In the genomic region with DNA sequence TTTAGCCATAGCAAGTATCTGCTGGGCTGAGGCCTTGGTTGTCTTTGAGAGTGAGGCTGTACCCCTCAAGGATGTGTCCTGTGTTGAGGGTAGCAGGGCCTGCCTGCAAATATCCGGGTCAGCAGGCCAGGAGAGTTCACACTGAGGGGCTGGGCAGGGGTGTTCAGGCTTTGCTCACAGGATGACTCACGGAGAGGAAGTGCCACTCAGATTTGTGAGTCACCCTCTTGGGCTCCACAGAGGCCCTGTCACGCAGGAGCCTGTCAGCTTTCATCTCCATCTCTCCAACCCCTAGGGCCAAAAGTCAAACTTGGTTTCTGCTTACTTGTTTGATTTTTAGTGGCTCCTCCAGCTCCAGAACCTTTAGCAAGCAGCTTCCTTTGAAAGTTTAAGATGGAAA, we compare ENCODE assay signal across 2 cellular contexts.
TF ChIP-seq lines count a peak whose summit lies in the region.

No MANE protein-coding gene starts in this region.

TF ChIP-seq in SK-N-SH treated with all-trans-retinoic acid at 6 μM for 48 hours, 23 proteins besides CTCF, POLR2A, EP300 and RAD21 (continued from another document):
- TF ChIP-seq, protein P1, sequence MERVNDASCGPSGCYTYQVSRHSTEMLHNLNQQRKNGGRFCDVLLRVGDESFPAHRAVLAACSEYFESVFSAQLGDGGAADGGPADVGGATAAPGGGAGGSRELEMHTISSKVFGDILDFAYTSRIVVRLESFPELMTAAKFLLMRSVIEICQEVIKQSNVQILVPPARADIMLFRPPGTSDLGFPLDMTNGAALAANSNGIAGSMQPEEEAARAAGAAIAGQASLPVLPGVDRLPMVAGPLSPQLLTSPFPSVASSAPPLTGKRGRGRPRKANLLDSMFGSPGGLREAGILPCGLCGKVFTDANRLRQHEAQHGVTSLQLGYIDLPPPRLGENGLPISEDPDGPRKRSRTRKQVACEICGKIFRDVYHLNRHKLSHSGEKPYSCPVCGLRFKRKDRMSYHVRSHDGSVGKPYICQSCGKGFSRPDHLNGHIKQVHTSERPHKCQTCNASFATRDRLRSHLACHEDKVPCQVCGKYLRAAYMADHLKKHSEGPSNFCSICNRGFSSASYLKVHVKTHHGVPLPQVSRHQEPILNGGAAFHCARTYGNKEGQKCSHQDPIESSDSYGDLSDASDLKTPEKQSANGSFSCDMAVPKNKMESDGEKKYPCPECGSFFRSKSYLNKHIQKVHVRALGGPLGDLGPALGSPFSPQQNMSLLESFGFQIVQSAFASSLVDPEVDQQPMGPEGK (CRISPR knock-in tag; IDR thresholded peaks at IDR 0.05; ENCODE audit: borderline replicate concordance) = peak; percentile 30; the same call in 1 of the 2 replicates
TF ChIP-seq in SK-N-SH treated with all-trans-retinoic acid at 6 μM for 48 hours: peak in this region for 3.

TF ChIP-seq in GM12878, 131 proteins besides CTCF, POLR2A, EP300 and RAD21 (continued from another document and continues in another):
- TF ChIP-seq, protein P2, sequence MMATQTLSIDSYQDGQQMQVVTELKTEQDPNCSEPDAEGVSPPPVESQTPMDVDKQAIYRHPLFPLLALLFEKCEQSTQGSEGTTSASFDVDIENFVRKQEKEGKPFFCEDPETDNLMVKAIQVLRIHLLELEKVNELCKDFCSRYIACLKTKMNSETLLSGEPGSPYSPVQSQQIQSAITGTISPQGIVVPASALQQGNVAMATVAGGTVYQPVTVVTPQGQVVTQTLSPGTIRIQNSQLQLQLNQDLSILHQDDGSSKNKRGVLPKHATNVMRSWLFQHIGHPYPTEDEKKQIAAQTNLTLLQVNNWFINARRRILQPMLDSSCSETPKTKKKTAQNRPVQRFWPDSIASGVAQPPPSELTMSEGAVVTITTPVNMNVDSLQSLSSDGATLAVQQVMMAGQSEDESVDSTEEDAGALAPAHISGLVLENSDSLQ (IDR thresholded peaks at IDR 0.05) = peak; percentile 93
- TF ChIP-seq PAX8 (IDR thresholded peaks at IDR 0.05) (no peak), CREB1 (IDR thresholded peaks at IDR 0.05; ENCODE audit: low read depth) (0 out of 2 replicates have a peak, but pooled peaks have one; percentile 56), NFYA (IDR thresholded peaks at IDR 0.05; ENCODE audit: borderline replicate concordance, low read depth, low read length) (no peak), MTA3 (IDR thresholded peaks at IDR 0.05; ENCODE audit: borderline replicate concordance, low read length) (peak; percentile 56; the same call in 1 of the 2 replicates), TCF7 (IDR thresholded peaks at IDR 0.05; ENCODE audit: borderline replicate concordance) (peak; percentile 66; the same call in 1 of the 2 replicates), BHLHE40 (IDR thresholded peaks at IDR 0.05; ENCODE audit: borderline replicate concordance in 1 of 2, low read depth in 2 of 2, low read length in 1 of 2) (peak; percentile 38 to 50; a peak in 2 of 4 replicates), TCF3 (IDR thresholded peaks at IDR 0.05; ENCODE audit: borderline replicate concordance, insufficient read depth, low read depth, low read length) (peak; percentile 51; the same call in 1 of the 2 replicates), EED (IDR thresholded peaks at IDR 0.05; ENCODE audit: low read depth) (peak; percentile 82), MEF2A (IDR thresholded peaks at IDR 0.05; ENCODE audit: insufficient read depth, low read depth, low read length) (peak; percentile 55; the same call in 1 of the 2 replicates), SPI1 (IDR thresholded peaks at IDR 0.05; ENCODE audit: borderline replicate concordance, insufficient read depth, low read depth, low read length) (peak; percentile 96), POLR2AphosphoS2 (IDR thresholded peaks at IDR 0.05; ENCODE audit: low read depth, low read length) (no peak), BRCA1 (IDR thresholded peaks at IDR 0.05; ENCODE audit: low read depth, low read length) (no peak), RAD51 (IDR thresholded peaks at IDR 0.05) (no peak), NR2C2 (IDR thresholded peaks at IDR 0.05; ENCODE audit: borderline replicate concordance, control insufficient read depth, insufficient read length, low read depth) (no peak), RELA (IDR thresholded peaks at IDR 0.05; ENCODE audit: borderline replicate concordance, partially characterized antibody) (peak; percentile 53), SREBF2 (IDR thresholded peaks at IDR 0.05; ENCODE audit: low read length) (no peak), HDGF (IDR thresholded peaks at IDR 0.05) (no peak), MEF2B (IDR thresholded peaks at IDR 0.05; ENCODE audit: partially characterized antibody, poor library complexity, severe bottlenecking) (peak; percentile 34), JUNB (IDR thresholded peaks at IDR 0.05) (peak; percentile 98), ZNF384 (IDR thresholded peaks at IDR 0.05; ENCODE audit: borderline replicate concordance, low read depth, low read length) (no peak), SMAD1 (IDR thresholded peaks at IDR 0.05; ENCODE audit: low read depth, partially characterized antibody) (no peak)
- TF ChIP-seq, protein P3, sequence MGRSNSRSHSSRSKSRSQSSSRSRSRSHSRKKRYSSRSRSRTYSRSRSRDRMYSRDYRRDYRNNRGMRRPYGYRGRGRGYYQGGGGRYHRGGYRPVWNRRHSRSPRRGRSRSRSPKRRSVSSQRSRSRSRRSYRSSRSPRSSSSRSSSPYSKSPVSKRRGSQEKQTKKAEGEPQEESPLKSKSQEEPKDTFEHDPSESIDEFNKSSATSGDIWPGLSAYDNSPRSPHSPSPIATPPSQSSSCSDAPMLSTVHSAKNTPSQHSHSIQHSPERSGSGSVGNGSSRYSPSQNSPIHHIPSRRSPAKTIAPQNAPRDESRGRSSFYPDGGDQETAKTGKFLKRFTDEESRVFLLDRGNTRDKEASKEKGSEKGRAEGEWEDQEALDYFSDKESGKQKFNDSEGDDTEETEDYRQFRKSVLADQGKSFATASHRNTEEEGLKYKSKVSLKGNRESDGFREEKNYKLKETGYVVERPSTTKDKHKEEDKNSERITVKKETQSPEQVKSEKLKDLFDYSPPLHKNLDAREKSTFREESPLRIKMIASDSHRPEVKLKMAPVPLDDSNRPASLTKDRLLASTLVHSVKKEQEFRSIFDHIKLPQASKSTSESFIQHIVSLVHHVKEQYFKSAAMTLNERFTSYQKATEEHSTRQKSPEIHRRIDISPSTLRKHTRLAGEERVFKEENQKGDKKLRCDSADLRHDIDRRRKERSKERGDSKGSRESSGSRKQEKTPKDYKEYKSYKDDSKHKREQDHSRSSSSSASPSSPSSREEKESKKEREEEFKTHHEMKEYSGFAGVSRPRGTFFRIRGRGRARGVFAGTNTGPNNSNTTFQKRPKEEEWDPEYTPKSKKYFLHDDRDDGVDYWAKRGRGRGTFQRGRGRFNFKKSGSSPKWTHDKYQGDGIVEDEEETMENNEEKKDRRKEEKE (IDR thresholded peaks at IDR 0.05) = no peak
- TF ChIP-seq, protein P4, sequence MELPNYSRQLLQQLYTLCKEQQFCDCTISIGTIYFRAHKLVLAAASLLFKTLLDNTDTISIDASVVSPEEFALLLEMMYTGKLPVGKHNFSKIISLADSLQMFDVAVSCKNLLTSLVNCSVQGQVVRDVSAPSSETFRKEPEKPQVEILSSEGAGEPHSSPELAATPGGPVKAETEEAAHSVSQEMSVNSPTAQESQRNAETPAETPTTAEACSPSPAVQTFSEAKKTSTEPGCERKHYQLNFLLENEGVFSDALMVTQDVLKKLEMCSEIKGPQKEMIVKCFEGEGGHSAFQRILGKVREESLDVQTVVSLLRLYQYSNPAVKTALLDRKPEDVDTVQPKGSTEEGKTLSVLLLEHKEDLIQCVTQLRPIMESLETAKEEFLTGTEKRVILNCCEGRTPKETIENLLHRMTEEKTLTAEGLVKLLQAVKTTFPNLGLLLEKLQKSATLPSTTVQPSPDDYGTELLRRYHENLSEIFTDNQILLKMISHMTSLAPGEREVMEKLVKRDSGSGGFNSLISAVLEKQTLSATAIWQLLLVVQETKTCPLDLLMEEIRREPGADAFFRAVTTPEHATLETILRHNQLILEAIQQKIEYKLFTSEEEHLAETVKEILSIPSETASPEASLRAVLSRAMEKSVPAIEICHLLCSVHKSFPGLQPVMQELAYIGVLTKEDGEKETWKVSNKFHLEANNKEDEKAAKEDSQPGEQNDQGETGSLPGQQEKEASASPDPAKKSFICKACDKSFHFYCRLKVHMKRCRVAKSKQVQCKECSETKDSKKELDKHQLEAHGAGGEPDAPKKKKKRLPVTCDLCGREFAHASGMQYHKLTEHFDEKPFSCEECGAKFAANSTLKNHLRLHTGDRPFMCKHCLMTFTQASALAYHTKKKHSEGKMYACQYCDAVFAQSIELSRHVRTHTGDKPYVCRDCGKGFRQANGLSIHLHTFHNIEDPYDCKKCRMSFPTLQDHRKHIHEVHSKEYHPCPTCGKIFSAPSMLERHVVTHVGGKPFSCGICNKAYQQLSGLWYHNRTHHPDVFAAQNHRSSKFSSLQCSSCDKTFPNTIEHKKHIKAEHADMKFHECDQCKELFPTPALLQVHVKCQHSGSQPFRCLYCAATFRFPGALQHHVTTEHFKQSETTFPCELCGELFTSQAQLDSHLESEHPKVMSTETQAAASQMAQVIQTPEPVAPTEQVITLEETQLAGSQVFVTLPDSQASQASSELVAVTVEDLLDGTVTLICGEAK (IDR thresholded peaks at IDR 0.05; ENCODE audit: borderline replicate concordance) = no peak
- TF ChIP-seq, protein P5, sequence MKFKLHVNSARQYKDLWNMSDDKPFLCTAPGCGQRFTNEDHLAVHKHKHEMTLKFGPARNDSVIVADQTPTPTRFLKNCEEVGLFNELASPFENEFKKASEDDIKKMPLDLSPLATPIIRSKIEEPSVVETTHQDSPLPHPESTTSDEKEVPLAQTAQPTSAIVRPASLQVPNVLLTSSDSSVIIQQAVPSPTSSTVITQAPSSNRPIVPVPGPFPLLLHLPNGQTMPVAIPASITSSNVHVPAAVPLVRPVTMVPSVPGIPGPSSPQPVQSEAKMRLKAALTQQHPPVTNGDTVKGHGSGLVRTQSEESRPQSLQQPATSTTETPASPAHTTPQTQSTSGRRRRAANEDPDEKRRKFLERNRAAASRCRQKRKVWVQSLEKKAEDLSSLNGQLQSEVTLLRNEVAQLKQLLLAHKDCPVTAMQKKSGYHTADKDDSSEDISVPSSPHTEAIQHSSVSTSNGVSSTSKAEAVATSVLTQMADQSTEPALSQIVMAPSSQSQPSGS (IDR thresholded peaks at IDR 0.05; ENCODE audit: low read length) = 0 out of 2 replicates have a peak, but pooled peaks have one; percentile 42
- TF ChIP-seq, protein P6, sequence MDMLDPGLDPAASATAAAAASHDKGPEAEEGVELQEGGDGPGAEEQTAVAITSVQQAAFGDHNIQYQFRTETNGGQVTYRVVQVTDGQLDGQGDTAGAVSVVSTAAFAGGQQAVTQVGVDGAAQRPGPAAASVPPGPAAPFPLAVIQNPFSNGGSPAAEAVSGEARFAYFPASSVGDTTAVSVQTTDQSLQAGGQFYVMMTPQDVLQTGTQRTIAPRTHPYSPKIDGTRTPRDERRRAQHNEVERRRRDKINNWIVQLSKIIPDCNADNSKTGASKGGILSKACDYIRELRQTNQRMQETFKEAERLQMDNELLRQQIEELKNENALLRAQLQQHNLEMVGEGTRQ (IDR thresholded peaks at IDR 0.05; ENCODE audit: borderline replicate concordance, low read depth, low read length) = no peak
- TF ChIP-seq, protein P7, sequence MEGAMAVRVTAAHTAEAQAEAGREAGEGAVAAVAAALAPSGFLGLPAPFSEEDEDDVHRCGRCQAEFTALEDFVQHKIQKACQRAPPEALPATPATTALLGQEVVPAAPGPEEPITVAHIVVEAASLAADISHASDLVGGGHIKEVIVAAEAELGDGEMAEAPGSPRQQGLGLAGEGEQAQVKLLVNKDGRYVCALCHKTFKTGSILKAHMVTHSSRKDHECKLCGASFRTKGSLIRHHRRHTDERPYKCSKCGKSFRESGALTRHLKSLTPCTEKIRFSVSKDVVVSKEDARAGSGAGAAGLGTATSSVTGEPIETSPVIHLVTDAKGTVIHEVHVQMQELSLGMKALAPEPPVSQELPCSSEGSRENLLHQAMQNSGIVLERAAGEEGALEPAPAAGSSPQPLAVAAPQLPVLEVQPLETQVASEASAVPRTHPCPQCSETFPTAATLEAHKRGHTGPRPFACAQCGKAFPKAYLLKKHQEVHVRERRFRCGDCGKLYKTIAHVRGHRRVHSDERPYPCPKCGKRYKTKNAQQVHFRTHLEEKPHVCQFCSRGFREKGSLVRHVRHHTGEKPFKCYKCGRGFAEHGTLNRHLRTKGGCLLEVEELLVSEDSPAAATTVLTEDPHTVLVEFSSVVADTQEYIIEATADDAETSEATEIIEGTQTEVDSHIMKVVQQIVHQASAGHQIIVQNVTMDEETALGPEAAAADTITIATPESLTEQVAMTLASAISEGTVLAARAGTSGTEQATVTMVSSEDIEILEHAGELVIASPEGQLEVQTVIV (IDR thresholded peaks at IDR 0.05; ENCODE audit: borderline replicate concordance, partially characterized antibody) = no peak
- TF ChIP-seq, protein P8, sequence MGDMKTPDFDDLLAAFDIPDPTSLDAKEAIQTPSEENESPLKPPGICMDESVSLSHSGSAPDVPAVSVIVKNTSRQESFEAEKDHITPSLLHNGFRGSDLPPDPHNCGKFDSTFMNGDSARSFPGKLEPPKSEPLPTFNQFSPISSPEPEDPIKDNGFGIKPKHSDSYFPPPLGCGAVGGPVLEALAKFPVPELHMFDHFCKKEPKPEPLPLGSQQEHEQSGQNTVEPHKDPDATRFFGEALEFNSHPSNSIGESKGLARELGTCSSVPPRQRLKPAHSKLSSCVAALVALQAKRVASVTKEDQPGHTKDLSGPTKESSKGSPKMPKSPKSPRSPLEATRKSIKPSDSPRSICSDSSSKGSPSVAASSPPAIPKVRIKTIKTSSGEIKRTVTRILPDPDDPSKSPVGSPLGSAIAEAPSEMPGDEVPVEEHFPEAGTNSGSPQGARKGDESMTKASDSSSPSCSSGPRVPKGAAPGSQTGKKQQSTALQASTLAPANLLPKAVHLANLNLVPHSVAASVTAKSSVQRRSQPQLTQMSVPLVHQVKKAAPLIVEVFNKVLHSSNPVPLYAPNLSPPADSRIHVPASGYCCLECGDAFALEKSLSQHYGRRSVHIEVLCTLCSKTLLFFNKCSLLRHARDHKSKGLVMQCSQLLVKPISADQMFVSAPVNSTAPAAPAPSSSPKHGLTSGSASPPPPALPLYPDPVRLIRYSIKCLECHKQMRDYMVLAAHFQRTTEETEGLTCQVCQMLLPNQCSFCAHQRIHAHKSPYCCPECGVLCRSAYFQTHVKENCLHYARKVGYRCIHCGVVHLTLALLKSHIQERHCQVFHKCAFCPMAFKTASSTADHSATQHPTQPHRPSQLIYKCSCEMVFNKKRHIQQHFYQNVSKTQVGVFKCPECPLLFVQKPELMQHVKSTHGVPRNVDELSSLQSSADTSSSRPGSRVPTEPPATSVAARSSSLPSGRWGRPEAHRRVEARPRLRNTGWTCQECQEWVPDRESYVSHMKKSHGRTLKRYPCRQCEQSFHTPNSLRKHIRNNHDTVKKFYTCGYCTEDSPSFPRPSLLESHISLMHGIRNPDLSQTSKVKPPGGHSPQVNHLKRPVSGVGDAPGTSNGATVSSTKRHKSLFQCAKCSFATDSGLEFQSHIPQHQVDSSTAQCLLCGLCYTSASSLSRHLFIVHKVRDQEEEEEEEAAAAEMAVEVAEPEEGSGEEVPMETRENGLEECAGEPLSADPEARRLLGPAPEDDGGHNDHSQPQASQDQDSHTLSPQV (IDR thresholded peaks at IDR 0.05) = no peak
- TF ChIP-seq, protein P9, sequence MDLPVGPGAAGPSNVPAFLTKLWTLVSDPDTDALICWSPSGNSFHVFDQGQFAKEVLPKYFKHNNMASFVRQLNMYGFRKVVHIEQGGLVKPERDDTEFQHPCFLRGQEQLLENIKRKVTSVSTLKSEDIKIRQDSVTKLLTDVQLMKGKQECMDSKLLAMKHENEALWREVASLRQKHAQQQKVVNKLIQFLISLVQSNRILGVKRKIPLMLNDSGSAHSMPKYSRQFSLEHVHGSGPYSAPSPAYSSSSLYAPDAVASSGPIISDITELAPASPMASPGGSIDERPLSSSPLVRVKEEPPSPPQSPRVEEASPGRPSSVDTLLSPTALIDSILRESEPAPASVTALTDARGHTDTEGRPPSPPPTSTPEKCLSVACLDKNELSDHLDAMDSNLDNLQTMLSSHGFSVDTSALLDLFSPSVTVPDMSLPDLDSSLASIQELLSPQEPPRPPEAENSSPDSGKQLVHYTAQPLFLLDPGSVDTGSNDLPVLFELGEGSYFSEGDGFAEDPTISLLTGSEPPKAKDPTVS (IDR thresholded peaks at IDR 0.05; ENCODE audit: low read depth, low read length) = no peak
